20 cellular contexts compared by ENCODE assay signal in genomic region chr5:113172231-113172826, GRCh38.
DNase-seq lines count a peak whose midpoint lies in the region; ATAC-seq and TF ChIP-seq lines count a peak whose summit lies in the region.
"Had no signal": no experiment of that assay in that cellular context is flagged by ENCODE, and none has a peak within 500 bp of the region (broad histone marks: within the 10 kb centered on the region; RNA-seq: fewer than 3 reads in every experiment).

No MANE protein-coding gene starts in this region.

- H3K27me3 Mint-ChIP-seq in activated CD4-positive, alpha-beta memory T cell treated with anti-CD3 and anti-CD28 coated beads, Interleukin-2, amount 10 ng/mL, durations not matched to agents 7 days and 5 days: no peaks in the 10 kb centered on the region

- ATAC-seq in GM18498 (IDR thresholded peaks at IDR 0.05; ENCODE audit: unreplicated experiment) (peak; percentile 91), GM19035 (IDR thresholded peaks at IDR 0.05; ENCODE audit: unreplicated experiment) (peak; percentile 70), HG02678 (IDR thresholded peaks at IDR 0.05; ENCODE audit: unreplicated experiment) (peak; percentile 73), HG02642 (IDR thresholded peaks at IDR 0.05; ENCODE audit: poor library complexity, unreplicated experiment) (no peak)
- ATAC-seq: CD8-positive, alpha-beta T cell; heart left ventricle had no signal

- no peak for TF ChIP-seq CTCF in RWPE1 (conservative IDR thresholded peaks at IDR 0.05; ENCODE audit: low read depth)

- H3K4me1 Mint-ChIP-seq in activated CD4-positive, alpha-beta memory T cell treated with anti-CD3 and anti-CD28 coated beads, Interleukin-2, amount 10 ng/mL, durations not matched to agents 7 days and 5 days: no peaks in the 10 kb centered on the region
- H3K4me1 Mint-ChIP-seq: immature natural killer cell had no signal

- no peak overlapping the region for H3K27ac ChIP-seq in RWPE1
- H3K27ac ChIP-seq: adrenal gland, heart left ventricle, ovary had no signal

- DNase-seq in NCI-H524 treated with DMSO at 0.1 percent for 48 hours (lab: John Stamatoyannopoulos, UW) (peak; percentile 23), RWPE1 (ENCODE audit: low spot score) (no peak), MV-4-11 (lab: John Stamatoyannopoulos, UW) (no peak)
- DNase-seq in activated CD4-positive, alpha-beta memory T cell treated with anti-CD3 and anti-CD28 coated beads, Interleukin-2, amount 10 ng/mL, durations not matched to agents 7 days and 5 days: no peak
- DNase-seq: activated CD4-positive, alpha-beta T cell treated with anti-CD3 and anti-CD28 coated beads for 48 hours; activated CD8-positive, alpha-beta memory T cell treated with anti-CD3 and anti-CD28 coated beads, Interleukin-2, amount 50 U/mL, for 4 hours; activated effector memory CD4-positive, alpha-beta T cell treated with anti-CD3 and anti-CD28 coated beads, Interleukin-2, amount 50 U/mL, for 16 hours; adrenal gland; CD8-positive, alpha-beta T cell; heart left ventricle; immature natural killer cell; NCI-H1694 treated with DMSO at 0.1 percent for 48 hours; NCI-H446 treated with DMSO at 0.1 percent for 48 hours; ovary; stimulated activated CD4-positive, alpha-beta T cell treated with anti-CD3 and anti-CD28 coated beads, Interleukin-2, amount 100 ng/mL, for 48 hours; T-helper 9 cell had no signal

- POLR2A ChIA-PET in activated CD4-positive, alpha-beta memory T cell treated with anti-CD3 and anti-CD28 coated beads, Interleukin-2, amount 10 ng/mL, durations not matched to agents 7 days and 5 days (lab: Charles Lee): no interaction called here
- POLR2A ChIA-PET in RWPE1 (lab: Yijun Ruan, JAX; ENCODE audit: low non-redundant PET): no interaction called here

- no peak overlapping the region for H3K4me3 Mint-ChIP-seq in activated CD4-positive, alpha-beta memory T cell treated with anti-CD3 and anti-CD28 coated beads, Interleukin-2, amount 10 ng/mL, durations not matched to agents 7 days and 5 days
- H3K4me3 Mint-ChIP-seq: CD8-positive, alpha-beta T cell; immature natural killer cell had no signal

- H3K36me3 Mint-ChIP-seq in activated CD4-positive, alpha-beta memory T cell treated with anti-CD3 and anti-CD28 coated beads, Interleukin-2, amount 10 ng/mL, durations not matched to agents 7 days and 5 days (ENCODE audit: low read depth): no peaks in the 10 kb centered on the region
- H3K36me3 Mint-ChIP-seq: CD8-positive, alpha-beta T cell had no signal

- H3K9me3 Mint-ChIP-seq in activated CD4-positive, alpha-beta memory T cell treated with anti-CD3 and anti-CD28 coated beads, Interleukin-2, amount 10 ng/mL, durations not matched to agents 7 days and 5 days: no peaks in the 10 kb centered on the region
- H3K9me3 Mint-ChIP-seq: CD8-positive, alpha-beta T cell; immature natural killer cell had no signal

- no peak overlapping the region for H3K27ac Mint-ChIP-seq in activated CD4-positive, alpha-beta memory T cell treated with anti-CD3 and anti-CD28 coated beads, Interleukin-2, amount 10 ng/mL, durations not matched to agents 7 days and 5 days
- H3K27ac Mint-ChIP-seq: CD8-positive, alpha-beta T cell; immature natural killer cell had no signal

- CTCF ChIA-PET in activated CD4-positive, alpha-beta memory T cell treated with anti-CD3 and anti-CD28 coated beads, Interleukin-2, amount 10 ng/mL, durations not matched to agents 7 days and 5 days (lab: Charles Lee): no interaction called here
- CTCF ChIA-PET in RWPE1 (lab: Yijun Ruan, JAX): interaction anchor here (1.2 kb wide), 1 partner anchor 13 kb away, joined by 3 read pairs; no protein-coding TSS in a partner anchor
